ENCODE assay signal across 13 cellular contexts in genomic region chr15:44034933-44035624, GRCh38.
DNase-seq lines count a peak whose midpoint lies in the region; ATAC-seq and TF ChIP-seq lines count a peak whose summit lies in the region.
"Had no signal": no experiment of that assay in that cellular context is flagged by ENCODE, and none has a peak within 500 bp of the region (broad histone marks: within the 10 kb centered on the region; RNA-seq: fewer than 3 reads in every experiment).

No MANE protein-coding gene starts in this region.

- peak overlapping the region; percentile 59 for H3K27ac Mint-ChIP-seq in HFFc6
- H3K27ac Mint-ChIP-seq: progenitor cell of endocrine pancreas had no signal

- no peaks in the 10 kb centered on the region for H3K36me3 Mint-ChIP-seq in HFFc6 (ENCODE audit: low read depth)

- no peaks in the 10 kb centered on the region for H4K20me1 ChIP-seq in smooth muscle cell (ENCODE audit: low read depth)
- no peaks in the 10 kb centered on the region for H4K20me1 ChIP-seq in PC-9 (ENCODE audit: insufficient read depth)

- BruUV-seq in PC-9 (replicated peaks; lab: Mats Ljungman, UMichigan) = no TSS peak

- H2AFZ ChIP-seq in smooth muscle cell (ENCODE audit: low read depth) = no peak overlapping the region
- no peak overlapping the region for H2AFZ ChIP-seq in PC-9

- intact Hi-C loops in sciatic nerve (cut with DNase I) (no loop called here), PC-9 (cut with micrococcal nuclease; ENCODE audit: unreplicated experiment) (no loop called here)

- peaks cover 6% of the 10 kb centered on the region for H3K27me3 Mint-ChIP-seq in HFFc6 (ENCODE audit: insufficient read depth)
- H3K27me3 Mint-ChIP-seq: progenitor cell of endocrine pancreas had no signal

- H3K4me2 ChIP-seq in smooth muscle cell (no peak overlapping the region), PC-9 (no peak overlapping the region)

- no peaks in the 10 kb centered on the region for H3K36me3 ChIP-seq in adipocyte (ENCODE audit: control insufficient read depth, insufficient read depth, low read length, severe bottlenecking)
- H3K36me3 ChIP-seq in smooth muscle cell (ENCODE audit: low read depth) = no peaks in the 10 kb centered on the region
- H3K36me3 ChIP-seq in PC-9 (ENCODE audit: low read depth) = no peaks in the 10 kb centered on the region

- no peak overlapping the region for H3K27ac ChIP-seq in smooth muscle cell (ENCODE audit: low read depth)
- no peak overlapping the region for H3K27ac ChIP-seq in PC-9
- H3K27ac ChIP-seq: SK-N-MC had no signal

- peak overlapping the region; percentile 47 for H3K4me3 ChIP-seq in adipocyte (ENCODE audit: low read length)
- H3K4me3 ChIP-seq in fibroblast of the aortic adventitia (ENCODE audit: low read depth, low read length) = no peak overlapping the region
- H3K4me3 ChIP-seq in smooth muscle cell = no peak overlapping the region
- no peak overlapping the region for H3K4me3 ChIP-seq in PC-9
- H3K4me3 ChIP-seq: SK-N-MC had no signal

- peaks cover 38% of the 10 kb centered on the region for H3K4me1 Mint-ChIP-seq in HFFc6 (ENCODE audit: low read depth)

- ATAC-seq in sciatic nerve = peak; percentile 77
- no peak for ATAC-seq in HG03571 (IDR thresholded peaks at IDR 0.05; ENCODE audit: unreplicated experiment)
- ATAC-seq: activated CD4-positive, CD25-positive, alpha-beta regulatory T cell treated with anti-CD3 and anti-CD28 coated beads, Interleukin-2, amount 50 U/mL, for 24 hours had no signal

- no peaks in the 10 kb centered on the region for H3K9me2 ChIP-seq in PC-9 (ENCODE audit: insufficient read depth)

- TF ChIP-seq CTCF in HFFc6 (IDR thresholded peaks at IDR 0.05) (no peak), fibroblast of the aortic adventitia (IDR thresholded peaks at IDR 0.05; ENCODE audit: insufficient read depth, low read length) (no peak), smooth muscle cell (IDR thresholded peaks at IDR 0.05; ENCODE audit: borderline replicate concordance, insufficient read depth, poor library complexity, severe bottlenecking) (no peak), PC-9 (conservative IDR thresholded peaks at IDR 0.05) (no peak)

- no peaks in the 10 kb centered on the region for H3K9me3 Mint-ChIP-seq in HFFc6

- WGBS in smooth muscle cell (ENCODE audit: low lambda C conversion rate) = 66% methylated on average over 3 of the region's 3 CpGs

- H3K4me3 Mint-ChIP-seq in HFFc6 = no peak overlapping the region

- H3K27me3 ChIP-seq in adipocyte (replicated peaks; ENCODE audit: control insufficient read depth, insufficient read depth, low read length) (no peaks in the 10 kb centered on the region), smooth muscle cell (ENCODE audit: low read depth) (no peaks in the 10 kb centered on the region), PC-9 (ENCODE audit: insufficient read depth, low read depth) (no peaks in the 10 kb centered on the region)

- no peaks in the 10 kb centered on the region for H3K79me2 ChIP-seq in smooth muscle cell (ENCODE audit: low read depth)
- H3K79me2 ChIP-seq in PC-9 (ENCODE audit: low read depth) = no peaks in the 10 kb centered on the region

- DNase-seq in HFFc6 (peak; percentile 63), adipocyte (ENCODE audit: low read depth) (peak; percentile 69), fibroblast of the aortic adventitia (ENCODE audit: low read depth) (peak; percentile 92), sciatic nerve (ENCODE audit: low spot score) (no peak), smooth muscle cell (lab: John Stamatoyannopoulos, UW; ENCODE audit: unreplicated experiment) (no peak), PC-9 (no peak), NCI-H1417 (lab: John Stamatoyannopoulos, UW) (no peak)
- DNase-seq: activated T-cell treated with anti-CD3 and anti-CD28 coated beads, Interleukin-2, amount 50 U/mL, for 48 hours; NCI-H524 had no signal

- POLR2A ChIA-PET in PC-9 (lab: Charles Lee; ENCODE audit: unreplicated experiment) = no interaction called here

- H3F3A ChIP-seq in smooth muscle cell (ENCODE audit: low read depth) (no peaks in the 10 kb centered on the region), PC-9 (ENCODE audit: insufficient read depth, low read depth) (no peaks in the 10 kb centered on the region)

- CTCF ChIA-PET in PC-9 (lab: Charles Lee) = no interaction called here

- H3K4me1 ChIP-seq in adipocyte (ENCODE audit: control insufficient read depth, insufficient read depth, low read length) (peaks cover 34% of the 10 kb centered on the region), smooth muscle cell (ENCODE audit: low read depth) (peaks cover 11% of the 10 kb centered on the region), PC-9 (replicated peaks; ENCODE audit: insufficient read depth) (no peaks in the 10 kb centered on the region)

- H3K9me3 ChIP-seq in adipocyte (ENCODE audit: control insufficient read depth, low read length) = no peaks in the 10 kb centered on the region
- no peaks in the 10 kb centered on the region for H3K9me3 ChIP-seq in smooth muscle cell (replicated peaks; ENCODE audit: low read depth)
- H3K9me3 ChIP-seq in PC-9 (ENCODE audit: insufficient read depth, low read depth) = no peaks in the 10 kb centered on the region

- H3K9ac ChIP-seq in adipocyte (ENCODE audit: low read length) = peak overlapping the region; percentile 46
- H3K9ac ChIP-seq in smooth muscle cell (ENCODE audit: low read depth) = no peak overlapping the region

Comparison
In these comparisons a context has a peak if more than half of its experiments do, and no peak if none do; other contexts are left out.
1. DNase-seq: peak in HFFc6 (single experiment), adipocyte (single experiment) and fibroblast of the aortic adventitia (single experiment); none in sciatic nerve (single experiment), smooth muscle cell (single experiment), PC-9 (0 of 2) and NCI-H1417 (0 of 3).